Comparison of ENCODE assay signal across 32 cellular contexts in the genomic region with DNA sequence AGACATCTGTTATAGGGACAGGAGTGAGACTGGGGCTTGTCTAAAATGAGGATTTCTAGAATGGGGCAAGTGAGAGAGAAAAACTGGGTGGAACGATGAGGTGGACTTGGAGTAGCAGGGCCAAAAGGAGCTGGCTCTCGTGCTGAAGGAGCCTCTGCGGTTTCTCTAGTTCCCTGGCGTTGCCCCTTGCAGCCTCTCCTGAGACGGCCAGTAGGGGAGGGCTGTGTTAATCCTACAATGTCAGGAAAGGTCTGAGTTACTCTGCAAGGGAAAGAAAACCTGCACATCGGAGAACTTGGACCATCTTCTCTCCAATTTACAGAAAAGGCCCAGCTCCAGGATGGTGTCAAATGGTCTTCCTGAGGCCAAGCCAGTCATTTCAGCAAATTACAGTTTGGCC.
"Had no signal": no experiment of that assay in that cellular context is flagged by ENCODE, and none has a peak within 500 bp of the region (broad histone marks: within the 10 kb centered on the region; RNA-seq: fewer than 3 reads in every experiment).

No MANE protein-coding gene starts in this region.

- ATAC-seq: activated CD4-positive, alpha-beta T cell treated with anti-CD3 and anti-CD28 coated beads for 36 hours; activated CD8-positive, alpha-beta memory T cell treated with anti-CD3 and anti-CD28 coated beads, Interleukin-2, amount 10 ng/mL, durations not matched to agents 7 days and 5 days; activated CD8-positive, alpha-beta T cell treated with anti-CD3 and anti-CD28 coated beads, Interleukin-2, amount 10 ng/mL, durations not matched to agents 7 days and 5 days; activated naive CD8-positive, alpha-beta T cell treated with anti-CD3 and anti-CD28 coated beads, Interleukin-2, amount 50 U/mL, for 24 hours; body of pancreas; esophagus mucosa; T-helper 17 cell had no signal

- H3K4me1 Mint-ChIP-seq: activated CD4-positive, alpha-beta T cell treated with anti-CD3 and anti-CD28 coated beads for 36 hours; activated CD4-positive, alpha-beta T cell treated with anti-CD3 and anti-CD28 coated beads, Interleukin-2, amount 10 ng/mL, durations not matched to agents 24 days and 14 days; activated CD8-positive, alpha-beta memory T cell treated with anti-CD3 and anti-CD28 coated beads, Interleukin-2, amount 10 ng/mL, durations not matched to agents 7 days and 5 days; activated naive CD4-positive, alpha-beta T cell treated with anti-CD3 and anti-CD28 coated beads, Interleukin-2, amount 50 U/mL, for 24 hours; activated naive CD8-positive, alpha-beta T cell treated with anti-CD3 and anti-CD28 coated beads for 36 hours; activated naive CD8-positive, alpha-beta T cell treated with anti-CD3 and anti-CD28 coated beads, Interleukin-2, amount 50 U/mL, for 24 hours; T-helper 17 cell had no signal

- H3K4me3 Mint-ChIP-seq: activated CD4-positive, alpha-beta memory T cell treated with anti-CD3 and anti-CD28 coated beads for 36 hours; activated CD4-positive, alpha-beta T cell treated with anti-CD3 and anti-CD28 coated beads for 36 hours; activated CD4-positive, alpha-beta T cell treated with anti-CD3 and anti-CD28 coated beads, Interleukin-2, amount 10 ng/mL, durations not matched to agents 24 days and 14 days; activated CD8-positive, alpha-beta memory T cell treated with anti-CD3 and anti-CD28 coated beads, Interleukin-2, amount 10 ng/mL, durations not matched to agents 7 days and 5 days; activated CD8-positive, alpha-beta T cell treated with anti-CD3 and anti-CD28 coated beads, Interleukin-2, amount 10 ng/mL, durations not matched to agents 7 days and 5 days; activated naive CD4-positive, alpha-beta T cell treated with anti-CD3 and anti-CD28 coated beads for 36 hours; activated naive CD4-positive, alpha-beta T cell treated with anti-CD3 and anti-CD28 coated beads, Interleukin-2, amount 50 U/mL, for 24 hours; activated naive CD8-positive, alpha-beta T cell treated with anti-CD3 and anti-CD28 coated beads for 36 hours; activated naive CD8-positive, alpha-beta T cell treated with anti-CD3 and anti-CD28 coated beads, Interleukin-2, amount 50 U/mL, for 24 hours; activated T-helper 1 cell treated with anti-CD3 and anti-CD28 coated beads, Interleukin-12 subunit alpha, Interleukin-12 subunit beta, Interleukin-2, Interleukin-4 antibody, amounts not matched to agents 30 ng/mL and 10 ng/mL and 1 ng/mL, durations not matched to agents 14 hours and 24 hours and 36 hours; T-helper 17 cell; T-helper 2 cell treated with Interferon-gamma antibody and Interleukin-4, amounts not matched to agents 5 μg/mL and 100 μg/mL, for 36 hours had no signal

- DNase-seq: activated CD4-positive, alpha-beta memory T cell treated with anti-CD3 and anti-CD28 coated beads for 36 hours; activated CD4-positive, alpha-beta T cell treated with anti-CD3 and anti-CD28 coated beads for 36 hours; activated CD4-positive, alpha-beta T cell treated with anti-CD3 and anti-CD28 coated beads, Interleukin-2, amount 10 ng/mL, durations not matched to agents 24 days and 14 days; activated CD4-positive, CD25-positive, alpha-beta regulatory T cell; activated CD4-positive, CD25-positive, alpha-beta regulatory T cell treated with anti-CD3 and anti-CD28 coated beads, Interleukin-2, amount 50 U/mL, for 72 hours; activated CD8-positive, alpha-beta memory T cell treated with anti-CD3 and anti-CD28 coated beads, Interleukin-2, amount 10 ng/mL, durations not matched to agents 7 days and 5 days; activated CD8-positive, alpha-beta memory T cell treated with anti-CD3 and anti-CD28 coated beads, Interleukin-2, amount 50 U/mL, for 4 hours; activated CD8-positive, alpha-beta T cell treated with anti-CD3 and anti-CD28 coated beads, Interleukin-2, amount 10 ng/mL, durations not matched to agents 7 days and 5 days; activated effector memory CD4-positive, alpha-beta T cell treated with anti-CD3 and anti-CD28 coated beads, Interleukin-2, amount 50 U/mL, for 16 hours; activated naive CD4-positive, alpha-beta T cell treated with anti-CD3 and anti-CD28 coated beads for 36 hours; activated naive CD8-positive, alpha-beta T cell treated with anti-CD3 and anti-CD28 coated beads for 36 hours; activated naive CD8-positive, alpha-beta T cell treated with anti-CD3 and anti-CD28 coated beads, Interleukin-2, amount 50 U/mL, for 24 hours; activated T-cell treated with anti-CD3 and anti-CD28 coated beads, Interleukin-2, amount 50 U/mL, for 1 hour; activated T-cell treated with anti-CD3 and anti-CD28 coated beads, Interleukin-2, amount 50 U/mL, for 48 hours; adrenal gland; amygdala; aorta; body of pancreas; caudate nucleus; colonic mucosa; effector CD8-positive, alpha-beta T cell; foreskin fibroblast; head of caudate nucleus; T-helper 1 cell; T-helper 17 cell; T1000; WERI-Rb-1 had no signal

- H3K27me3 Mint-ChIP-seq: activated CD4-positive, alpha-beta memory T cell treated with anti-CD3 and anti-CD28 coated beads for 36 hours; activated CD4-positive, alpha-beta T cell treated with anti-CD3 and anti-CD28 coated beads for 36 hours; activated CD4-positive, alpha-beta T cell treated with anti-CD3 and anti-CD28 coated beads, Interleukin-2, amount 10 ng/mL, durations not matched to agents 24 days and 14 days; activated CD8-positive, alpha-beta memory T cell treated with anti-CD3 and anti-CD28 coated beads, Interleukin-2, amount 10 ng/mL, durations not matched to agents 7 days and 5 days; activated naive CD4-positive, alpha-beta T cell treated with anti-CD3 and anti-CD28 coated beads, Interleukin-2, amount 50 U/mL, for 24 hours; activated naive CD8-positive, alpha-beta T cell treated with anti-CD3 and anti-CD28 coated beads for 36 hours; activated naive CD8-positive, alpha-beta T cell treated with anti-CD3 and anti-CD28 coated beads, Interleukin-2, amount 50 U/mL, for 24 hours; T-helper 17 cell had no signal

- H3K36me3 Mint-ChIP-seq: activated CD4-positive, alpha-beta memory T cell treated with anti-CD3 and anti-CD28 coated beads for 36 hours; activated CD8-positive, alpha-beta memory T cell treated with anti-CD3 and anti-CD28 coated beads, Interleukin-2, amount 10 ng/mL, durations not matched to agents 7 days and 5 days; activated naive CD4-positive, alpha-beta T cell treated with anti-CD3 and anti-CD28 coated beads, Interleukin-2, amount 50 U/mL, for 24 hours; activated naive CD8-positive, alpha-beta T cell treated with anti-CD3 and anti-CD28 coated beads for 36 hours had no signal

- H3K27ac Mint-ChIP-seq: activated CD4-positive, alpha-beta memory T cell treated with anti-CD3 and anti-CD28 coated beads for 36 hours; activated CD4-positive, alpha-beta T cell treated with anti-CD3 and anti-CD28 coated beads for 36 hours; activated CD4-positive, alpha-beta T cell treated with anti-CD3 and anti-CD28 coated beads, Interleukin-2, amount 10 ng/mL, durations not matched to agents 24 days and 14 days; activated CD8-positive, alpha-beta memory T cell treated with anti-CD3 and anti-CD28 coated beads, Interleukin-2, amount 10 ng/mL, durations not matched to agents 7 days and 5 days; activated CD8-positive, alpha-beta T cell treated with anti-CD3 and anti-CD28 coated beads, Interleukin-2, amount 10 ng/mL, durations not matched to agents 7 days and 5 days; activated naive CD4-positive, alpha-beta T cell treated with anti-CD3 and anti-CD28 coated beads for 36 hours; activated naive CD4-positive, alpha-beta T cell treated with anti-CD3 and anti-CD28 coated beads, Interleukin-2, amount 50 U/mL, for 24 hours; activated naive CD8-positive, alpha-beta T cell treated with anti-CD3 and anti-CD28 coated beads for 36 hours; activated naive CD8-positive, alpha-beta T cell treated with anti-CD3 and anti-CD28 coated beads, Interleukin-2, amount 50 U/mL, for 24 hours; activated T-helper 1 cell treated with anti-CD3 and anti-CD28 coated beads, Interleukin-12 subunit alpha, Interleukin-12 subunit beta, Interleukin-2, Interleukin-4 antibody, amounts not matched to agents 30 ng/mL and 10 ng/mL and 1 ng/mL, durations not matched to agents 14 hours and 24 hours and 36 hours; activated T-helper 2 cell treated with anti-CD3 and anti-CD28 coated beads, Interferon-gamma antibody, Interleukin-2, Interleukin-4, amounts not matched to agents 10 μg/mL and 5 μg/mL and 100 μg/mL, durations not matched to agents 14 hours and 24 hours and 36 hours; T-helper 17 cell; T-helper 2 cell treated with Interferon-gamma antibody and Interleukin-4, amounts not matched to agents 5 μg/mL and 100 μg/mL, for 36 hours had no signal
